In the genomic region with DNA sequence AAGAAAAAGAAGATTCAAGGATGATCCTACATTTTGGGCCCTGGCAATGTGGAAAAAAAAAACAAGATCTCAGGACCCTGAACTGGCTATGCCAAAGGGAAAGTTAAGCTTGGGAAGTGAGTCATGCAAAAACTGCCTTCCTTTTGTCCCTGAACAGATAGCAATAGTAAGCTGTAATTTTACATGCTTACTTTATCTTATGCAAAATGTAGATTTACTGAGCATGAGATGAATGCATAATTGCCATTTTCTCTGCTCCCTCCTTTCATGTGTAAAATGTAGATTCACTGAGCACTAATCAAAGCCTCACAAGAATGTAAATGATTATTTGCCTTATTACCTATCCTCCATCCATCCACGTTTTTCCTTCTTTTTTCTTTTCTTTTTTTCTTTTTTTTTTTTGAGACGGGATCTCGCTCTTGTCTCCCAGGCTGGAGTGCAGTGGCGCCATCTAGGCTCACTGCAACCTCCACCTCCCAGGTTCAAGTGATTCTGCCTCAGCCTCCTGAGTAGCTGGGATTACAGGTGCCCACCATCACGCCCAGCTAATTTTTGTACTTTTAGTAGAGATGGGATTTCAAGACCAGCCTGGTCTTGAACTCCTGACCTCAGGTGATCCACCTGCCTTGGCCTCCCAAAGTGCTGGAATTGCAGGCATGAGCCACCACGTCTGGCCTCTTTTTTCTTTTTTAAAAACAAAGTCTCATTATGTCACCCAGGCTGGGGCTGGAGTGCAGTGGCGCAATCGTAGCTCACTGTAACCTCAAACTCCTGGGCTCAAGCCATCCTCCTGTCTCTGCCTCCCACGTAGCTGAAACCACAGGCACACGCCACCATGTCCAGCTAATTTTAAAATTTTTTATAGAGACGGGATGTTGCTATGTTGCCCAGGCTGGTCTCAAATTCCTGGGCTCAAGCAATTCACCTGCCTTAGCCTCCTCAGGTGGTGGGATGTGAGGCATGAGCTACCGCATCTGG, we compare ENCODE assay signal across 7 cellular contexts.
DNase-seq lines count a peak whose midpoint lies in the region; ATAC-seq and TF ChIP-seq lines count a peak whose summit lies in the region.
"Not testable (repeated sequence)": the region's sequence is repeated elsewhere in the genome, so short reads cannot be mapped to it uniquely, and the experiment has no call there.

No MANE protein-coding gene starts in this region.

- not testable (repeated sequence) for H3K4me2 ChIP-seq in mesendoderm (ENCODE audit: low read length)

- not testable (repeated sequence) for H4K5ac ChIP-seq in mesendoderm (ENCODE audit: low read length)

- ATAC-seq in WTC11: peak; percentile 34
- ATAC-seq in foreskin keratinocyte: not testable (repeated sequence)

- not testable (repeated sequence) for H4K8ac ChIP-seq in mesendoderm (ENCODE audit: low read depth, low read length)

- WGBS in mesendoderm (ENCODE audit: extremely low coverage, insufficient coverage, low lambda C conversion rate): no CpG with 5 or more reads among the region's 12 CpGs

- intact Hi-C loops in colonic mucosa (cut with DNase I): not testable (repeated sequence)

- H2BK5ac ChIP-seq in mesendoderm (ENCODE audit: low read length): not testable (repeated sequence)

- H3K23ac ChIP-seq in mesendoderm (ENCODE audit: low read length): not testable (repeated sequence)

- not testable (repeated sequence) for H3K4me1 ChIP-seq in colonic mucosa
- H3K4me1 ChIP-seq in foreskin keratinocyte (peaks cover 14% of the 10 kb centered on the region), mesendoderm (ENCODE audit: control insufficient read depth, low read depth, low read length) (peaks cover 16% of the 10 kb centered on the region)

- H3K18ac ChIP-seq in mesendoderm (ENCODE audit: low read length): not testable (repeated sequence)

- H3K27me3 Mint-ChIP-seq in WTC11 (ENCODE audit: low read depth): not testable (repeated sequence)

- peaks cover 43% of the 10 kb centered on the region for H3K4me1 Mint-ChIP-seq in WTC11

- not testable (repeated sequence) for H3K27me3 ChIP-seq in colonic mucosa; foreskin keratinocyte; mesendoderm (ENCODE audit: insufficient read depth, low read length, poor library complexity)

- not testable (repeated sequence) for H2AK5ac ChIP-seq in mesendoderm (ENCODE audit: low read length)

- H3K36me3 ChIP-seq in colonic mucosa; mesendoderm (ENCODE audit: control insufficient read depth, insufficient read depth, low read length): not testable (repeated sequence)

- H3K4me3 ChIP-seq in colonic mucosa; mesendoderm (ENCODE audit: low read length): not testable (repeated sequence)

- H3K56ac ChIP-seq in mesendoderm (ENCODE audit: low read length): peak overlapping the region; percentile 46

- not testable (repeated sequence) for H3K4me3 Mint-ChIP-seq in WTC11

- H2BK120ac ChIP-seq in mesendoderm (ENCODE audit: low read depth, low read length): not testable (repeated sequence)

- H3K9me3 Mint-ChIP-seq in WTC11: not testable (repeated sequence)

- H3K9ac ChIP-seq in colonic mucosa (ENCODE audit: low read depth in 2 of 2, low read length in 2 of 2); mesendoderm (ENCODE audit: low read length): not testable (repeated sequence)

- DNase-seq in ELR (ENCODE audit: low read depth): peak; percentile 41
- not testable (repeated sequence) for DNase-seq in HEK293T (ENCODE audit: extremely low spot score); WTC11 (ENCODE audit: low spot score); colonic mucosa; foreskin keratinocyte; mesendoderm
- DNase-seq in NCI-H226: peak; percentile 16

- not testable (repeated sequence) for H3K79me1 ChIP-seq in mesendoderm (ENCODE audit: low read length)

- not testable (repeated sequence) for H3K4ac ChIP-seq in mesendoderm (ENCODE audit: low read depth, low read length)

- not testable (repeated sequence) for H3K9me3 ChIP-seq in colonic mucosa

- H3K27ac Mint-ChIP-seq in WTC11: peak overlapping the region; percentile 48; the same call in 1 of the 2 replicates

- not testable (repeated sequence) for H2BK15ac ChIP-seq in mesendoderm (replicated peaks; ENCODE audit: low read depth)

- H3K36me3 Mint-ChIP-seq in WTC11: not testable (repeated sequence)

- POLR2A ChIA-PET in HEK293T (lab: Yijun Ruan, JAX); WTC11 (lab: Charles Lee): not testable (repeated sequence)

- TF ChIP-seq CTCF in WTC11 (IDR thresholded peaks at IDR 0.05): not testable (repeated sequence)
- peak; percentile 18 for TF ChIP-seq CTCF in colonic mucosa (IDR thresholded peaks at IDR 0.05)
- TF ChIP-seq CTCF in foreskin keratinocyte (conservative IDR thresholded peaks at IDR 0.05): peak; percentile 48

- CTCF ChIA-PET in HEK293T (lab: Yijun Ruan, JAX) (interaction anchor here (0.6 to 1.6 kb wide), 8 partner anchors 10 to 1544 kb away, joined by 3 to 7 read pairs (median 4); no protein-coding TSS in a partner anchor), WTC11 (lab: Charles Lee) (interaction anchor here (0.6 to 1.8 kb wide), 31 partner anchors 9 to 490 kb away, joined by 3 to 10 read pairs (median 4); no protein-coding TSS in a partner anchor)

- H3K27ac ChIP-seq in colonic mucosa; foreskin keratinocyte; mesendoderm (ENCODE audit: low read depth, low read length): not testable (repeated sequence)

- not testable (repeated sequence) for H3K79me2 ChIP-seq in mesendoderm (ENCODE audit: control insufficient read depth, insufficient read depth, low read length)

TF ChIP-seq in HEK293T, 16 proteins besides CTCF, POLR2A, EP300 and RAD21:
- TF ChIP-seq ZNF384 (IDR thresholded peaks at IDR 0.05): peak; percentile 93
